23 cellular contexts compared by ENCODE assay signal in the genomic region with DNA sequence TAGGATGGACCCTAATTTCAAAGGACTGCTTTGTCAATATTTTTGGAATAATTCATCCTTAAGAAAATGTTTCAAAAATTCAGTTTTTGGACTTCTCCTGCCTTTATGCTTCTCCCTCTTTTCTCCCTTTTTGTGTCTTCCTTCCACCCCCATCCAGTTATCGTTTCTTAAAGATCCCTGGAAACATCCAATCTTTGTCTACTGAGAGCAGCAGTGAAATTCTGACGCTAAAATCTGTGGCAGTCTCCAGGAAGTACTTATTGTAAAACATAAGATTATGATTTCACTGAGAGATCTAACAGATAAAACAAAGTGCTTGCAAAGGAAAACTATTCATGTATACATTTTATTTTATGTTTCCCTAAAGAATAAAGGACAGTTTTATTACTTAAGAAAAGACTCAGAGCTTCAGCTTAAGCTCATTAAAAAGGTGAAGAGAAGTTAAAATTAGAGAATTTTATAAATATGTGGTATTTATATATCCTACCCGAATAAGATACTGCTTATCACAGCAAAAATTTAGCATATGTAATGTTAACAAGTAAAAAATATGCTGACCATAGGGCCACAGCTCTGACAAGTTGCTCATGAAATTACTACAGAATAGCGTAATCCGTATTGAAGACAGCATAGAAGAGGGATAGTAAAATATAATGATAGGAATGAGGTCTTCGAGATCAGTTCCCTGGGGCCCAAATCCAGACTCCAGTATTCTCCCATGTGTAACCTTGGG. TPM values are rescaled to one million over a fixed set of nuclear protein-coding genes. Genes with fewer than 3 reads are reported as not detected.
DNase-seq lines count a peak whose midpoint lies in the region; ATAC-seq and TF ChIP-seq lines count a peak whose summit lies in the region.
"Had no signal": no experiment of that assay in that cellular context is flagged by ENCODE, and none has a peak within 500 bp of the region (broad histone marks: within the 10 kb centered on the region; RNA-seq: fewer than 3 reads in every experiment).

No MANE protein-coding gene starts in this region.

- peaks cover 100% of the 10 kb centered on the region for H3K79me2 ChIP-seq in fibroblast of lung (ENCODE audit: control insufficient read depth, insufficient read depth, low read length)

- POLR2A ChIA-PET in AG04449 (lab: Yijun Ruan, JAX): interaction anchor here (0.7 to 1.3 kb wide), 5 partner anchors 21 to 219 kb away, joined by 3 to 5 read pairs (median 3); no protein-coding TSS in a partner anchor

- no peak for ATAC-seq in RWPE2 (ENCODE audit: low read depth)
- ATAC-seq in HG02840 (IDR thresholded peaks at IDR 0.05; ENCODE audit: low FRiP score, unreplicated experiment): no peak
- ATAC-seq: GM23338, PC-3, Right ventricle myocardium inferior had no signal

- H3K9me3 ChIP-seq in RWPE2 (ENCODE audit: severe bottlenecking): no peaks in the 10 kb centered on the region
- H3K9me3 ChIP-seq in fibroblast of lung (ENCODE audit: control insufficient read depth, insufficient read depth, low read depth, low read length): no peaks in the 10 kb centered on the region
- H3K9me3 ChIP-seq: neutrophil had no signal

- H3K27ac Mint-ChIP-seq in osteocyte (ENCODE audit: unreplicated experiment): peak overlapping the region; percentile 51
- H3K27ac Mint-ChIP-seq in activated T-helper 2 cell treated with anti-CD3 and anti-CD28 coated beads, Interferon-gamma antibody, Interleukin-2, Interleukin-4, amounts not matched to agents 10 μg/mL and 5 μg/mL and 100 μg/mL, durations not matched to agents 14 hours and 24 hours and 36 hours: no peak overlapping the region
- H3K27ac Mint-ChIP-seq: CD4-positive, CD25-positive, alpha-beta regulatory T cell; GM23338; memory B cell; T-helper 2 cell treated with Interferon-gamma antibody and Interleukin-4, amounts not matched to agents 5 μg/mL and 100 μg/mL, for 36 hours had no signal

- no peaks in the 10 kb centered on the region for H3K27me3 ChIP-seq in RWPE2 (ENCODE audit: insufficient read depth, poor library complexity, severe bottlenecking)
- H3K27me3 ChIP-seq in fibroblast of lung (ENCODE audit: control insufficient read depth, insufficient read depth, low read length): no peaks in the 10 kb centered on the region

- no peak overlapping the region for H3K4me3 Mint-ChIP-seq in osteocyte (ENCODE audit: unreplicated experiment)
- H3K4me3 Mint-ChIP-seq in activated T-helper 2 cell treated with anti-CD3 and anti-CD28 coated beads, Interferon-gamma antibody, Interleukin-2, Interleukin-4, amounts not matched to agents 10 μg/mL and 5 μg/mL and 100 μg/mL, durations not matched to agents 14 hours and 24 hours and 36 hours (ENCODE audit: low read depth): no peak overlapping the region
- H3K4me3 Mint-ChIP-seq: CD4-positive, CD25-positive, alpha-beta regulatory T cell; GM23338; memory B cell; stimulated activated naive CD8-positive, alpha-beta T cell treated with anti-CD3 and anti-CD28 coated beads, Interleukin-15, amount 100 ng/mL, for 72 hours; T-helper 2 cell treated with Interferon-gamma antibody and Interleukin-4, amounts not matched to agents 5 μg/mL and 100 μg/mL, for 36 hours had no signal

- peaks cover 36% of the 10 kb centered on the region for H3K36me3 Mint-ChIP-seq in osteocyte (ENCODE audit: unreplicated experiment)
- H3K36me3 Mint-ChIP-seq in activated T-helper 2 cell treated with anti-CD3 and anti-CD28 coated beads, Interferon-gamma antibody, Interleukin-2, Interleukin-4, amounts not matched to agents 10 μg/mL and 5 μg/mL and 100 μg/mL, durations not matched to agents 14 hours and 24 hours and 36 hours (ENCODE audit: low read depth): no peaks in the 10 kb centered on the region
- H3K36me3 Mint-ChIP-seq: CD4-positive, CD25-positive, alpha-beta regulatory T cell; memory B cell had no signal

- no peak for DNase-seq in AG04449 (ENCODE audit: low read depth, low spot score)
- DNase-seq in RWPE2 (ENCODE audit: low spot score): no peak
- DNase-seq in fibroblast of lung (ENCODE audit: low read depth in 2 of 2): no peak
- DNase-seq in osteocyte (ENCODE audit: extremely low spot score, unreplicated experiment): no peak
- DNase-seq in COR-L47 (lab: John Stamatoyannopoulos, UW): no peak
- DNase-seq in GOT3 (lab: John Stamatoyannopoulos, UW): no peak
- DNase-seq in activated T-helper 2 cell treated with anti-CD3 and anti-CD28 coated beads, Interferon-gamma antibody, Interleukin-2, Interleukin-4, amounts not matched to agents 10 μg/mL and 5 μg/mL and 100 μg/mL, durations not matched to agents 14 hours and 24 hours and 36 hours (ENCODE audit: low spot score): no peak
- DNase-seq: activated CD4-positive, alpha-beta T cell treated with anti-CD3 and anti-CD28 coated beads for 4 hours; activated CD8-positive, alpha-beta memory T cell treated with anti-CD3 and anti-CD28 coated beads for 24 hours; activated gamma-delta T cell; CD4-positive, CD25-positive, alpha-beta regulatory T cell; NCI-H1417; NCI-H2029 treated with DMSO at 0.1 percent for 48 hours; NCI-H526; NK-92 treated with Interleukin-12 subunit alpha and Interleukin-12 subunit beta, amount 100 ng/mL, for 24 hours; PC-3; stimulated activated naive CD8-positive, alpha-beta T cell treated with anti-CD3 and anti-CD28 coated beads, Interleukin-15, amount 100 ng/mL, for 72 hours had no signal

- peaks cover 55% of the 10 kb centered on the region for H3K4me1 ChIP-seq in RWPE2 (ENCODE audit: insufficient read depth, poor library complexity, severe bottlenecking)
- peaks cover 11% of the 10 kb centered on the region for H3K4me1 ChIP-seq in fibroblast of lung (ENCODE audit: control insufficient read depth, extremely low read depth, insufficient read depth, low read length)

- CTCF ChIA-PET in AG04449 (lab: Yijun Ruan, JAX): interaction anchor here (1.0 to 4.0 kb wide), 5 partner anchors 9 to 376 kb away, joined by 3 to 24 read pairs (median 4); no protein-coding TSS in a partner anchor

- H3K27ac ChIP-seq in RWPE2 (ENCODE audit: poor library complexity, severe bottlenecking) (peak overlapping the region; percentile 0), fibroblast of lung (ENCODE audit: insufficient read depth, low read length) (no peak overlapping the region)
- H3K27ac ChIP-seq: neutrophil had no signal

- H3K4me1 Mint-ChIP-seq in osteocyte (ENCODE audit: unreplicated experiment): peaks cover 75% of the 10 kb centered on the region
- peaks cover 25% of the 10 kb centered on the region for H3K4me1 Mint-ChIP-seq in activated T-helper 2 cell treated with anti-CD3 and anti-CD28 coated beads, Interferon-gamma antibody, Interleukin-2, Interleukin-4, amounts not matched to agents 10 μg/mL and 5 μg/mL and 100 μg/mL, durations not matched to agents 14 hours and 24 hours and 36 hours (ENCODE audit: low read depth)
- H3K4me1 Mint-ChIP-seq: CD4-positive, CD25-positive, alpha-beta regulatory T cell; memory B cell had no signal

- H3K9me3 Mint-ChIP-seq in osteocyte (ENCODE audit: unreplicated experiment): peaks cover 4% of the 10 kb centered on the region
- no peaks in the 10 kb centered on the region for H3K9me3 Mint-ChIP-seq in activated T-helper 2 cell treated with anti-CD3 and anti-CD28 coated beads, Interferon-gamma antibody, Interleukin-2, Interleukin-4, amounts not matched to agents 10 μg/mL and 5 μg/mL and 100 μg/mL, durations not matched to agents 14 hours and 24 hours and 36 hours
- H3K9me3 Mint-ChIP-seq: GM23338; memory B cell; stimulated activated naive CD8-positive, alpha-beta T cell treated with anti-CD3 and anti-CD28 coated beads, Interleukin-15, amount 100 ng/mL, for 72 hours; T-helper 2 cell treated with Interferon-gamma antibody and Interleukin-4, amounts not matched to agents 5 μg/mL and 100 μg/mL, for 36 hours had no signal

- no peaks in the 10 kb centered on the region for H3K27me3 Mint-ChIP-seq in osteocyte (ENCODE audit: unreplicated experiment)
- peaks cover 7% of the 10 kb centered on the region for H3K27me3 Mint-ChIP-seq in activated T-helper 2 cell treated with anti-CD3 and anti-CD28 coated beads, Interferon-gamma antibody, Interleukin-2, Interleukin-4, amounts not matched to agents 10 μg/mL and 5 μg/mL and 100 μg/mL, durations not matched to agents 14 hours and 24 hours and 36 hours (ENCODE audit: low read depth)

- peak overlapping the region; percentile 25 for H3K4me2 ChIP-seq in fibroblast of lung (ENCODE audit: extremely low read depth, insufficient read depth, low read length)
- H3K4me2 ChIP-seq: GM23338 had no signal

- H4K20me1 ChIP-seq in fibroblast of lung (ENCODE audit: control insufficient read depth, extremely low read depth, insufficient read depth, low read length): peaks cover 1% of the 10 kb centered on the region

- H3K36me3 ChIP-seq in RWPE2 (ENCODE audit: low read depth) (peaks cover 88% of the 10 kb centered on the region), fibroblast of lung (ENCODE audit: control insufficient read depth, insufficient read depth, low read length) (peaks cover 3% of the 10 kb centered on the region)
- H3K36me3 ChIP-seq: neutrophil had no signal

- intact Hi-C loops in activated T-helper 2 cell treated with anti-CD3 and anti-CD28 coated beads, Interferon-gamma antibody, Interleukin-2, Interleukin-4, amounts not matched to agents 10 μg/mL and 5 μg/mL and 100 μg/mL, durations not matched to agents 14 hours and 24 hours and 36 hours (cut with micrococcal nuclease): loop anchor here (10.0 kb wide), 1 partner anchor 564 kb away; the partner anchor contains the start of gene TRIM9

- H3K4me3 ChIP-seq in AG04449 (ENCODE audit: low read depth, low read length): peak overlapping the region; percentile 47
- H3K4me3 ChIP-seq in RWPE2 (ENCODE audit: severe bottlenecking): no peak overlapping the region
- peak overlapping the region in 1 of 4 experiments; percentile 28 for H3K4me3 ChIP-seq in fibroblast of lung (replicated peaks in 1 of 4; ENCODE audit: control extremely low read depth in 1 of 4, insufficient read depth in 1 of 4, low read depth in 3 of 4, low read length in 4 of 4)
- H3K4me3 ChIP-seq: GM23338 had no signal

- TF ChIP-seq CTCF in AG04449 (IDR thresholded peaks at IDR 0.05; ENCODE audit: insufficient read depth, low read length, missing control alignments): no peak
- TF ChIP-seq CTCF in RWPE2 (IDR thresholded peaks at IDR 0.05; ENCODE audit: poor library complexity, severe bottlenecking): no peak
- TF ChIP-seq CTCF in fibroblast of lung (conservative IDR thresholded peaks at IDR 0.05 in 1 of 2, IDR thresholded peaks at IDR 0.05 in 1 of 2; ENCODE audit: low read depth in 1 of 2, low read length in 2 of 2): no peak
- TF ChIP-seq CTCF in osteocyte (IDR thresholded peaks at IDR 0.05): no peak

- H2AFZ ChIP-seq in fibroblast of lung (ENCODE audit: low read length): no peak overlapping the region
- H2AFZ ChIP-seq: GM23338 had no signal

- H3K9ac ChIP-seq in fibroblast of lung (ENCODE audit: insufficient read depth, low read length): no peak overlapping the region

RNA-seq across cellular contexts. Expression of gene FRMD6, which starts 6.9 kb away (rescaled TPM):
- total RNA-seq in fibroblast of lung (157 and 200 TPM in 2 replicates), osteocyte (124 and 129 TPM in 2 replicates)
- 182 and 222 TPM in 2 replicates for polyA plus RNA-seq in fibroblast of lung
- 122 and 146 TPM in 2 replicates for polyA plus RNA-seq in fibroblast of lung (2012)
- 173 and 186 TPM in 2 replicates for polyA minus RNA-seq in fibroblast of lung (ENCODE audit: low replicate concordance)
- total RNA-seq in activated T-helper 2 cell treated with anti-CD3 and anti-CD28 coated beads, Interferon-gamma antibody, Interleukin-2, Interleukin-4, amounts not matched to agents 10 μg/mL and 5 μg/mL and 100 μg/mL, durations not matched to agents 14 hours and 24 hours and 36 hours: 11.6 and 17.8 TPM in 2 replicates
